1 cellular context compared by ENCODE assay signal in the genomic region with DNA sequence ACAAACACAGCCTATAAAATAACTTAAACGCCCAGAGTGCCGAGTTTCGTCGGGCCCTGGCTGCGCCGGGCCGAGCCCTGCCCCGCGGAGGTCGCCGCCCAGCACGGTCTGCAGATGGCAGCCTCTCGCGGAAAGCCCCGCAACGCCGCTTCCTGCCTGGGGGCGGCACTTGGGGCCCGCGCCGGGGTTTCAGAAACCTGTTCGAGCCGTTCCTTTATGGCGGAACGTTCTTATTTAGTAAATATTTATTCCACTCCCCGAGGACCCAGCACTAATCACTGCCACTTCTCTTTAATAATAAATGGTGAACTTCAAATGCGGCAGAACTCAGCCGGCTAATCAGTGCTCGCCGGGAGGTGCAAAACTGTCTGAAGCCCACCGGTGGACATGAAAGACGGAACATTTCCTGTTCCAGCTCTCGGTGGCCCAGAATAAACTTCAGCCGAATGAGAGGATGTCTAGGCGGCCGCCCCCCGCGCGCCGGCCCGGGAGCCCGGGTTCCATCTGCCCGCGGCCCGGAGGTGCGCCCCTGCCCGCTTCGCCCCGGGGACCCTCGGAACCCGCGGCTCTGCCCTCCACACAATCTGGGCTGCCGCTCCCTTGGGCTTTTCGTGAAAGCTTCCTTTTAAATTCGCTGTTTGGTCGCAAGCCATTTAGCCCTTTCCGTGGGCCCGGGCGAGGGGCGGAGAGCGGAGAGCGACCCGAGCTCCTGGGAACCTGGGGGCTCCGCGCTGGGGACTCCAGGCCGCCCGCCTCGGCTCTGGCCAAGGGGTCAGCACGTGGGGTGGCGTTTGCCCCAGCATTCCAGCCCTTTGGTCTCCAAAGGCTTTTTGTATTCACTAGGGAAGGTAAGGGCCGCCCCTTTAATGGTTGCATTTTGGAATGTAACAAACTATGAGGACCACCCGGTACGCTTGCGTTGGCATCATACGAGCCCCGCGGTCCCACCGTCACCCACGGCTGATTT.
TF ChIP-seq lines count a peak whose summit lies in the region.

No MANE protein-coding gene starts in this region.

TF ChIP-seq in K562, 482 proteins besides CTCF, POLR2A, EP300 and RAD21 (continued from another document and continues in another):
- no peak for TF ChIP-seq HOMEZ (CRISPR knock-in tag; IDR thresholded peaks at IDR 0.05)
- 0 out of 2 replicates have a peak, but pooled peaks have one; percentile 28 for TF ChIP-seq L3MBTL2 (IDR thresholded peaks at IDR 0.05)
- TF ChIP-seq LCOR (CRISPR knock-in tag; IDR thresholded peaks at IDR 0.05) = no peak
- TF ChIP-seq, protein P1, sequence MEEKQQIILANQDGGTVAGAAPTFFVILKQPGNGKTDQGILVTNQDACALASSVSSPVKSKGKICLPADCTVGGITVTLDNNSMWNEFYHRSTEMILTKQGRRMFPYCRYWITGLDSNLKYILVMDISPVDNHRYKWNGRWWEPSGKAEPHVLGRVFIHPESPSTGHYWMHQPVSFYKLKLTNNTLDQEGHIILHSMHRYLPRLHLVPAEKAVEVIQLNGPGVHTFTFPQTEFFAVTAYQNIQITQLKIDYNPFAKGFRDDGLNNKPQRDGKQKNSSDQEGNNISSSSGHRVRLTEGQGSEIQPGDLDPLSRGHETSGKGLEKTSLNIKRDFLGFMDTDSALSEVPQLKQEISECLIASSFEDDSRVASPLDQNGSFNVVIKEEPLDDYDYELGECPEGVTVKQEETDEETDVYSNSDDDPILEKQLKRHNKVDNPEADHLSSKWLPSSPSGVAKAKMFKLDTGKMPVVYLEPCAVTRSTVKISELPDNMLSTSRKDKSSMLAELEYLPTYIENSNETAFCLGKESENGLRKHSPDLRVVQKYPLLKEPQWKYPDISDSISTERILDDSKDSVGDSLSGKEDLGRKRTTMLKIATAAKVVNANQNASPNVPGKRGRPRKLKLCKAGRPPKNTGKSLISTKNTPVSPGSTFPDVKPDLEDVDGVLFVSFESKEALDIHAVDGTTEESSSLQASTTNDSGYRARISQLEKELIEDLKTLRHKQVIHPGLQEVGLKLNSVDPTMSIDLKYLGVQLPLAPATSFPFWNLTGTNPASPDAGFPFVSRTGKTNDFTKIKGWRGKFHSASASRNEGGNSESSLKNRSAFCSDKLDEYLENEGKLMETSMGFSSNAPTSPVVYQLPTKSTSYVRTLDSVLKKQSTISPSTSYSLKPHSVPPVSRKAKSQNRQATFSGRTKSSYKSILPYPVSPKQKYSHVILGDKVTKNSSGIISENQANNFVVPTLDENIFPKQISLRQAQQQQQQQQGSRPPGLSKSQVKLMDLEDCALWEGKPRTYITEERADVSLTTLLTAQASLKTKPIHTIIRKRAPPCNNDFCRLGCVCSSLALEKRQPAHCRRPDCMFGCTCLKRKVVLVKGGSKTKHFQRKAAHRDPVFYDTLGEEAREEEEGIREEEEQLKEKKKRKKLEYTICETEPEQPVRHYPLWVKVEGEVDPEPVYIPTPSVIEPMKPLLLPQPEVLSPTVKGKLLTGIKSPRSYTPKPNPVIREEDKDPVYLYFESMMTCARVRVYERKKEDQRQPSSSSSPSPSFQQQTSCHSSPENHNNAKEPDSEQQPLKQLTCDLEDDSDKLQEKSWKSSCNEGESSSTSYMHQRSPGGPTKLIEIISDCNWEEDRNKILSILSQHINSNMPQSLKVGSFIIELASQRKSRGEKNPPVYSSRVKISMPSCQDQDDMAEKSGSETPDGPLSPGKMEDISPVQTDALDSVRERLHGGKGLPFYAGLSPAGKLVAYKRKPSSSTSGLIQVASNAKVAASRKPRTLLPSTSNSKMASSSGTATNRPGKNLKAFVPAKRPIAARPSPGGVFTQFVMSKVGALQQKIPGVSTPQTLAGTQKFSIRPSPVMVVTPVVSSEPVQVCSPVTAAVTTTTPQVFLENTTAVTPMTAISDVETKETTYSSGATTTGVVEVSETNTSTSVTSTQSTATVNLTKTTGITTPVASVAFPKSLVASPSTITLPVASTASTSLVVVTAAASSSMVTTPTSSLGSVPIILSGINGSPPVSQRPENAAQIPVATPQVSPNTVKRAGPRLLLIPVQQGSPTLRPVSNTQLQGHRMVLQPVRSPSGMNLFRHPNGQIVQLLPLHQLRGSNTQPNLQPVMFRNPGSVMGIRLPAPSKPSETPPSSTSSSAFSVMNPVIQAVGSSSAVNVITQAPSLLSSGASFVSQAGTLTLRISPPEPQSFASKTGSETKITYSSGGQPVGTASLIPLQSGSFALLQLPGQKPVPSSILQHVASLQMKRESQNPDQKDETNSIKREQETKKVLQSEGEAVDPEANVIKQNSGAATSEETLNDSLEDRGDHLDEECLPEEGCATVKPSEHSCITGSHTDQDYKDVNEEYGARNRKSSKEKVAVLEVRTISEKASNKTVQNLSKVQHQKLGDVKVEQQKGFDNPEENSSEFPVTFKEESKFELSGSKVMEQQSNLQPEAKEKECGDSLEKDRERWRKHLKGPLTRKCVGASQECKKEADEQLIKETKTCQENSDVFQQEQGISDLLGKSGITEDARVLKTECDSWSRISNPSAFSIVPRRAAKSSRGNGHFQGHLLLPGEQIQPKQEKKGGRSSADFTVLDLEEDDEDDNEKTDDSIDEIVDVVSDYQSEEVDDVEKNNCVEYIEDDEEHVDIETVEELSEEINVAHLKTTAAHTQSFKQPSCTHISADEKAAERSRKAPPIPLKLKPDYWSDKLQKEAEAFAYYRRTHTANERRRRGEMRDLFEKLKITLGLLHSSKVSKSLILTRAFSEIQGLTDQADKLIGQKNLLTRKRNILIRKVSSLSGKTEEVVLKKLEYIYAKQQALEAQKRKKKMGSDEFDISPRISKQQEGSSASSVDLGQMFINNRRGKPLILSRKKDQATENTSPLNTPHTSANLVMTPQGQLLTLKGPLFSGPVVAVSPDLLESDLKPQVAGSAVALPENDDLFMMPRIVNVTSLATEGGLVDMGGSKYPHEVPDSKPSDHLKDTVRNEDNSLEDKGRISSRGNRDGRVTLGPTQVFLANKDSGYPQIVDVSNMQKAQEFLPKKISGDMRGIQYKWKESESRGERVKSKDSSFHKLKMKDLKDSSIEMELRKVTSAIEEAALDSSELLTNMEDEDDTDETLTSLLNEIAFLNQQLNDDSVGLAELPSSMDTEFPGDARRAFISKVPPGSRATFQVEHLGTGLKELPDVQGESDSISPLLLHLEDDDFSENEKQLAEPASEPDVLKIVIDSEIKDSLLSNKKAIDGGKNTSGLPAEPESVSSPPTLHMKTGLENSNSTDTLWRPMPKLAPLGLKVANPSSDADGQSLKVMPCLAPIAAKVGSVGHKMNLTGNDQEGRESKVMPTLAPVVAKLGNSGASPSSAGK (IDR thresholded peaks at IDR 0.05) = peak; percentile 14; the same call in 1 of the 2 replicates
- TF ChIP-seq, protein P2, sequence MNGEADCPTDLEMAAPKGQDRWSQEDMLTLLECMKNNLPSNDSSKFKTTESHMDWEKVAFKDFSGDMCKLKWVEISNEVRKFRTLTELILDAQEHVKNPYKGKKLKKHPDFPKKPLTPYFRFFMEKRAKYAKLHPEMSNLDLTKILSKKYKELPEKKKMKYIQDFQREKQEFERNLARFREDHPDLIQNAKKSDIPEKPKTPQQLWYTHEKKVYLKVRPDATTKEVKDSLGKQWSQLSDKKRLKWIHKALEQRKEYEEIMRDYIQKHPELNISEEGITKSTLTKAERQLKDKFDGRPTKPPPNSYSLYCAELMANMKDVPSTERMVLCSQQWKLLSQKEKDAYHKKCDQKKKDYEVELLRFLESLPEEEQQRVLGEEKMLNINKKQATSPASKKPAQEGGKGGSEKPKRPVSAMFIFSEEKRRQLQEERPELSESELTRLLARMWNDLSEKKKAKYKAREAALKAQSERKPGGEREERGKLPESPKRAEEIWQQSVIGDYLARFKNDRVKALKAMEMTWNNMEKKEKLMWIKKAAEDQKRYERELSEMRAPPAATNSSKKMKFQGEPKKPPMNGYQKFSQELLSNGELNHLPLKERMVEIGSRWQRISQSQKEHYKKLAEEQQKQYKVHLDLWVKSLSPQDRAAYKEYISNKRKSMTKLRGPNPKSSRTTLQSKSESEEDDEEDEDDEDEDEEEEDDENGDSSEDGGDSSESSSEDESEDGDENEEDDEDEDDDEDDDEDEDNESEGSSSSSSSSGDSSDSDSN (IDR thresholded peaks at IDR 0.05; ENCODE audit: borderline replicate concordance in 1 of 2, low read depth in 2 of 2, low read length in 2 of 2) = 0 out of 4 replicates have a peak, but pooled peaks of 1 of the 2 experiments have one; percentile 36
- TF ChIP-seq ZBTB7A (IDR thresholded peaks at IDR 0.05; ENCODE audit: borderline replicate concordance, control insufficient read depth, low read depth, low read length) = peak; percentile 91
- 0 out of 4 replicates have a peak, but pooled peaks of 1 of the 2 experiments have one; percentile 17 for TF ChIP-seq NRF1 (conservative IDR thresholded peaks at IDR 0.05 in 1 of 2, IDR thresholded peaks at IDR 0.05 in 1 of 2)
- TF ChIP-seq CHD4 (IDR thresholded peaks at IDR 0.05; ENCODE audit: insufficient read depth, insufficient replicate concordance, low read depth, low read length, poor library complexity, severe bottlenecking) = no peak
- TF ChIP-seq, protein P3, sequence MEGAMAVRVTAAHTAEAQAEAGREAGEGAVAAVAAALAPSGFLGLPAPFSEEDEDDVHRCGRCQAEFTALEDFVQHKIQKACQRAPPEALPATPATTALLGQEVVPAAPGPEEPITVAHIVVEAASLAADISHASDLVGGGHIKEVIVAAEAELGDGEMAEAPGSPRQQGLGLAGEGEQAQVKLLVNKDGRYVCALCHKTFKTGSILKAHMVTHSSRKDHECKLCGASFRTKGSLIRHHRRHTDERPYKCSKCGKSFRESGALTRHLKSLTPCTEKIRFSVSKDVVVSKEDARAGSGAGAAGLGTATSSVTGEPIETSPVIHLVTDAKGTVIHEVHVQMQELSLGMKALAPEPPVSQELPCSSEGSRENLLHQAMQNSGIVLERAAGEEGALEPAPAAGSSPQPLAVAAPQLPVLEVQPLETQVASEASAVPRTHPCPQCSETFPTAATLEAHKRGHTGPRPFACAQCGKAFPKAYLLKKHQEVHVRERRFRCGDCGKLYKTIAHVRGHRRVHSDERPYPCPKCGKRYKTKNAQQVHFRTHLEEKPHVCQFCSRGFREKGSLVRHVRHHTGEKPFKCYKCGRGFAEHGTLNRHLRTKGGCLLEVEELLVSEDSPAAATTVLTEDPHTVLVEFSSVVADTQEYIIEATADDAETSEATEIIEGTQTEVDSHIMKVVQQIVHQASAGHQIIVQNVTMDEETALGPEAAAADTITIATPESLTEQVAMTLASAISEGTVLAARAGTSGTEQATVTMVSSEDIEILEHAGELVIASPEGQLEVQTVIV (CRISPR knock-in tag; IDR thresholded peaks at IDR 0.05; ENCODE audit: borderline replicate concordance) = no peak
- no peak for TF ChIP-seq KLF1 (tag; IDR thresholded peaks at IDR 0.05)
- 0 out of 2 replicates have a peak, but pooled peaks have one; percentile 30 for TF ChIP-seq SMARCC2 (IDR thresholded peaks at IDR 0.05; ENCODE audit: low read depth)
- no peak for TF ChIP-seq CTBP1 (IDR thresholded peaks at IDR 0.05; ENCODE audit: borderline replicate concordance)
- no peak for TF ChIP-seq VEZF1 (CRISPR knock-in tag; IDR thresholded peaks at IDR 0.05)
- TF ChIP-seq CREM (IDR thresholded peaks at IDR 0.05; ENCODE audit: low read depth) = 0 out of 2 replicates have a peak, but pooled peaks have one; percentile 10
- TF ChIP-seq, protein P4, sequence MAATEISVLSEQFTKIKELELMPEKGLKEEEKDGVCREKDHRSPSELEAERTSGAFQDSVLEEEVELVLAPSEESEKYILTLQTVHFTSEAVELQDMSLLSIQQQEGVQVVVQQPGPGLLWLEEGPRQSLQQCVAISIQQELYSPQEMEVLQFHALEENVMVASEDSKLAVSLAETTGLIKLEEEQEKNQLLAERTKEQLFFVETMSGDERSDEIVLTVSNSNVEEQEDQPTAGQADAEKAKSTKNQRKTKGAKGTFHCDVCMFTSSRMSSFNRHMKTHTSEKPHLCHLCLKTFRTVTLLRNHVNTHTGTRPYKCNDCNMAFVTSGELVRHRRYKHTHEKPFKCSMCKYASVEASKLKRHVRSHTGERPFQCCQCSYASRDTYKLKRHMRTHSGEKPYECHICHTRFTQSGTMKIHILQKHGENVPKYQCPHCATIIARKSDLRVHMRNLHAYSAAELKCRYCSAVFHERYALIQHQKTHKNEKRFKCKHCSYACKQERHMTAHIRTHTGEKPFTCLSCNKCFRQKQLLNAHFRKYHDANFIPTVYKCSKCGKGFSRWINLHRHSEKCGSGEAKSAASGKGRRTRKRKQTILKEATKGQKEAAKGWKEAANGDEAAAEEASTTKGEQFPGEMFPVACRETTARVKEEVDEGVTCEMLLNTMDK (IDR thresholded peaks at IDR 0.05; ENCODE audit: borderline replicate concordance, insufficient read depth, low read depth, low read length, poor library complexity, severe bottlenecking) = peak; percentile 77
- TF ChIP-seq CHD1 (IDR thresholded peaks at IDR 0.05; ENCODE audit: low read length) = no peak
- TF ChIP-seq RBFOX2 (IDR thresholded peaks at IDR 0.05; ENCODE audit: low read depth, low read length) = 0 out of 2 replicates have a peak, but pooled peaks have one; percentile 38
- 0 out of 2 replicates have a peak, but pooled peaks have one; percentile 16 for TF ChIP-seq MTA3 (IDR thresholded peaks at IDR 0.05; ENCODE audit: borderline replicate concordance)
- peak in 1 of 2 experiments; percentile 87 for TF ChIP-seq E2F6 (IDR thresholded peaks at IDR 0.05; ENCODE audit: borderline replicate concordance in 1 of 2, extremely low read depth in 1 of 2, insufficient read depth in 1 of 2, insufficient read length in 1 of 2, low read depth in 1 of 2, low read length in 1 of 2, poor library complexity in 1 of 2, severe bottlenecking in 1 of 2)
